Comparison of ENCODE assay signal across 21 cellular contexts in the genomic region with DNA sequence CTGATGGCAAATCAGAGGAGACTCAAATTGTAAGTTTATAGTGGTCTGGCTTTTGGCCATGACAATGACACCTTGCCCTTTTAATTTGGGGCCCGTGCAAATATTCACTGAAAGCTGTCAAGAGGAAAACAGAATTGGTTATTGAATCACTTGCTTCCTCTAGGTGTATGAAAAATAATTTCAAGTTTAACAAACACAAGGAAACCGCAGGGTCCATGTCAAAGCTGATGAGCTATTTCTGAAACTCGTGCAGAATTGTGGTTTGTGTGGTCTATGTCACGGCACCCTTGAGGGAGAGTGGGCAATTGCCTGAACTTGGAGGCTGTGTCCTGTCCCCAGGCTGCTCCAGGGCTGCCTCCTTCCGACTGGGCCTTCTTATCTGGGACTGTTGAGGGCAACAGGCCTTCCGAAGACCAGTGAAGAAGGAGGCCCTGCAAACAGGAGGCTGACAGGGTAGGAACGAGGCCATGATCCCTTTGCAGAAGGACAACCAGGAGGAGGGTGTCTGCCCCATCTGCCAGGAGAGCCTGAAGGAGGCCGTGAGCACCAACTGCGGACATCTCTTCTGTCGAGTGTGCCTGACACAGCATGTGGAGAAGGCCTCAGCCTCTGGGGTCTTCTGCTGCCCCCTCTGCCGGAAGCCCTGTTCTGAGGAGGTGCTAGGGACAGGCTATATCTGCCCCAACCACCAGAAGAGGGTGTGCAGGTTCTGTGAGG. TPM values are rescaled to one million over a fixed set of nuclear protein-coding genes. Genes with fewer than 3 reads are reported as not detected.
A peak's percentile ranks its signal among the peaks of the same experiment; 100 is the strongest.
DNase-seq lines count a peak whose midpoint lies in the region; TF ChIP-seq lines count a peak whose summit lies in the region.
"Had no signal": no experiment of that assay in that cellular context is flagged by ENCODE, and none has a peak within 500 bp of the region (broad histone marks: within the 10 kb centered on the region; RNA-seq: fewer than 3 reads in every experiment).

No MANE protein-coding gene starts in this region.

- H3K4me3 ChIP-seq in BLaER1 (no peak overlapping the region), GM12865 (ENCODE audit: low read depth, low read length) (no peak overlapping the region)
- H3K4me3 ChIP-seq: body of pancreas, esophagus squamous epithelium, gastroesophageal sphincter, lung, SJCRH30, smooth muscle cell had no signal

- in situ Hi-C loops in GM13977 (cut with MboI; ENCODE audit: low pct_unique_long_range_greater_than_20kb, low sequenced_read_pairs, unreplicated experiment), result no loop called here

- no peaks in the 10 kb centered on the region for H3K9me3 ChIP-seq in BLaER1
- H3K9me3 ChIP-seq: body of pancreas, esophagus squamous epithelium, gastroesophageal sphincter, SJCRH30 had no signal

- TF ChIP-seq CTCF in GM12865 (IDR thresholded peaks at IDR 0.05; ENCODE audit: insufficient read depth, low read depth, low read length, missing control alignments), result no peak
- no peak for TF ChIP-seq CTCF in GM13977 (IDR thresholded peaks at IDR 0.05; ENCODE audit: extremely low read depth, insufficient read depth, missing control alignments)

- peaks cover 21% of the 10 kb centered on the region for H3K4me1 ChIP-seq in BLaER1
- H3K4me1 ChIP-seq: body of pancreas, esophagus squamous epithelium, gastroesophageal sphincter, SJCRH30 had no signal

- H3K27me3 ChIP-seq in BLaER1, result no peaks in the 10 kb centered on the region
- H3K27me3 ChIP-seq: body of pancreas, SJCRH30 had no signal

- DNase-seq in GM12865 (ENCODE audit: low read depth) (peak; percentile 39), UCSD-AML1 (lab: John Stamatoyannopoulos, UW; ENCODE audit: unreplicated experiment) (peak; percentile 68), SK-N-DZ (ENCODE audit: low spot score) (no peak), NCI-H2227 (lab: John Stamatoyannopoulos, UW; ENCODE audit: unreplicated experiment) (no peak), GM13977 (ENCODE audit: low spot score) (no peak)
- DNase-seq: body of pancreas; DND-41; effector memory CD8-positive, alpha-beta T cell; esophagus squamous epithelium; NCI-H2081 treated with DMSO at 0.1 percent for 48 hours; nucleus accumbens; SJCRH30; stimulated activated CD4-positive, alpha-beta T cell treated with anti-CD3 and anti-CD28 coated beads, Interleukin-4, amount 100 ng/mL, for 24 hours; WERI-Rb-1 had no signal

- no peak overlapping the region for H3K9ac ChIP-seq in BLaER1

- H3K36me3 ChIP-seq in BLaER1, result no peaks in the 10 kb centered on the region
- H3K36me3 ChIP-seq: esophagus squamous epithelium, gastroesophageal sphincter, SJCRH30, WERI-Rb-1 had no signal

- no peaks in the 10 kb centered on the region for H4K20me1 ChIP-seq in BLaER1

- H3K4me2 ChIP-seq in BLaER1, result peak overlapping the region; percentile 75
- H3K4me2 ChIP-seq: smooth muscle cell had no signal

- H3K27ac ChIP-seq in BLaER1, result no peak overlapping the region
- H3K27ac ChIP-seq: body of pancreas, esophagus squamous epithelium, gastroesophageal sphincter, SJCRH30, WERI-Rb-1 had no signal

RNA-seq across cellular contexts. Expression of a gene that starts 0.8 kb away (rescaled TPM):
- polyA plus RNA-seq in SK-N-DZ (2014; cell fraction: cytosol; rRNA removed), result 0.08 TPM in 1 of 2 replicates, not detected in the other
- polyA plus RNA-seq in SK-N-DZ (2014; cell fraction: nucleus; rRNA removed), result 0.09 TPM in 1 of 2 replicates, not detected in the other
- polyA plus RNA-seq: H1, keratinocyte, smooth muscle cell, urinary bladder had no signal

RNA-seq across cellular contexts. Expression of a gene that starts 23.8 kb away (rescaled TPM):
- polyA plus RNA-seq in SK-N-DZ (2014; cell fraction: cytosol; rRNA removed), result not detected in 2 replicates
- not detected in 2 replicates for polyA plus RNA-seq in SK-N-DZ (2014; cell fraction: nucleus; rRNA removed)
- polyA plus RNA-seq: H1, keratinocyte, smooth muscle cell had no signal

RNA-seq across cellular contexts. Expression of a gene that starts 24.3 kb away (rescaled TPM):
- not detected in 2 replicates for polyA plus RNA-seq in SK-N-DZ (2014; cell fraction: cytosol; rRNA removed)
- not detected in 2 replicates for polyA plus RNA-seq in SK-N-DZ (2014; cell fraction: nucleus; rRNA removed)
- polyA plus RNA-seq: keratinocyte, smooth muscle cell, urinary bladder had no signal

RNA-seq across cellular contexts. Expression of a gene that starts 26.6 kb away (rescaled TPM):
- not detected in 2 replicates for polyA plus RNA-seq in SK-N-DZ (2014; cell fraction: cytosol; rRNA removed)
- not detected in 2 replicates for polyA plus RNA-seq in SK-N-DZ (2014; cell fraction: nucleus; rRNA removed)
- polyA plus RNA-seq: keratinocyte, smooth muscle cell, urinary bladder had no signal

Comparison
In these comparisons a context has a peak if more than half of its experiments do, and no peak if none do; other contexts are left out.
1. DNase-seq: peak in GM12865 (single experiment) and UCSD-AML1 (single experiment); none in SK-N-DZ (single experiment), NCI-H2227 (single experiment) and GM13977 (single experiment).